In genomic region chr13:42064259-42064658, GRCh38 we compare ENCODE assay signal across 17 cellular contexts. TPM values are rescaled to one million over a fixed set of nuclear protein-coding genes. Genes with fewer than 3 reads are reported as not detected.
DNase-seq lines count a peak whose midpoint lies in the region; ATAC-seq, FAIRE-seq and TF ChIP-seq lines count a peak whose summit lies in the region.
"Had no signal": no experiment of that assay in that cellular context is flagged by ENCODE, and none has a peak within 500 bp of the region (broad histone marks: within the 10 kb centered on the region; RNA-seq: fewer than 3 reads in every experiment).

No MANE protein-coding gene starts in this region.

- H3K79me2 ChIP-seq in GM23248 (ENCODE audit: insufficient read depth), result peaks cover 48% of the 10 kb centered on the region
- H3K79me2 ChIP-seq in endothelial cell of umbilical vein (ENCODE audit: control insufficient read depth, insufficient read depth, low read length), result peaks cover 28% of the 10 kb centered on the region

- H3K27me3 ChIP-seq in GM23248 (replicated peaks; ENCODE audit: insufficient read depth), result no peaks in the 10 kb centered on the region
- no peaks in the 10 kb centered on the region for H3K27me3 ChIP-seq in endothelial cell of umbilical vein (ENCODE audit: control insufficient read depth in 2 of 2, insufficient read depth in 2 of 2, low read length in 2 of 2)
- no peaks in the 10 kb centered on the region for H3K27me3 ChIP-seq in BE2C

- no peak overlapping the region for H2AFZ ChIP-seq in GM23248
- no peak overlapping the region for H2AFZ ChIP-seq in endothelial cell of umbilical vein (ENCODE audit: low read depth, low read length)

- no peaks in the 10 kb centered on the region for H3K9me2 ChIP-seq in GM23248 (ENCODE audit: insufficient read depth)

- intact Hi-C loops in endothelial cell of umbilical vein (cut with micrococcal nuclease), result no loop called here

- H3K4me2 ChIP-seq in GM23248 (ENCODE audit: unreplicated experiment) (no peak overlapping the region), endothelial cell of umbilical vein (ENCODE audit: insufficient read depth, low read length) (no peak overlapping the region)

- peaks cover 22% of the 10 kb centered on the region; the same call in 1 of the 2 replicates for H3F3A ChIP-seq in GM23248 (ENCODE audit: insufficient read depth)

- H3K27ac ChIP-seq in GM23248 (no peak overlapping the region), endothelial cell of umbilical vein (ENCODE audit: insufficient read depth, low read depth, low read length) (no peak overlapping the region)

- no TSS peak for BruUV-seq in endothelial cell of umbilical vein (replicated peaks; lab: Mats Ljungman, UMichigan)

- WGBS in GM23248 (ENCODE audit: low coverage in 1 of 2, low lambda C conversion rate in 2 of 2, missing lambda C conversion rate in 2 of 2), 2 experiments, result 62 to 66% methylated on average over 6 of the region's 6 CpGs

- no peaks in the 10 kb centered on the region for H3K9me1 ChIP-seq in endothelial cell of umbilical vein (replicated peaks; ENCODE audit: control insufficient read depth, extremely low read depth, insufficient read depth, low read length)

- H3K9me3 ChIP-seq in GM23248 (ENCODE audit: low read depth) (no peaks in the 10 kb centered on the region), endothelial cell of umbilical vein (replicated peaks; ENCODE audit: control insufficient read depth, insufficient read depth, low read length) (no peaks in the 10 kb centered on the region), BE2C (no peaks in the 10 kb centered on the region)

- no peak overlapping the region for H3K9ac ChIP-seq in GM23248
- H3K9ac ChIP-seq in endothelial cell of umbilical vein (replicated peaks; ENCODE audit: extremely low read depth, insufficient read depth, low read length), result no peak overlapping the region

- in situ Hi-C loops in GM23248 (cut with MboI), result no loop called here

- H4K20me1 ChIP-seq in GM23248 (ENCODE audit: insufficient read depth) (no peaks in the 10 kb centered on the region), endothelial cell of umbilical vein (replicated peaks; ENCODE audit: control insufficient read depth, extremely low read depth, insufficient read depth, low read length) (no peaks in the 10 kb centered on the region)

- dilution Hi-C loops in endothelial cell of umbilical vein (cut with MboI; ENCODE audit: extremely low pct_ligation_motif_present, low sequenced_read_pairs), result no loop called here

- FAIRE-seq in endothelial cell of umbilical vein (lab: Jason Lieb, UNC), result no peak
- FAIRE-seq: G401.6 had no signal

- no peak for TF ChIP-seq POLR2A in endothelial cell of umbilical vein (IDR thresholded peaks at IDR 0.05; ENCODE audit: low read depth, low read length)

- POLR2A ChIA-PET in endothelial cell of umbilical vein (lab: Charles Lee), result no interaction called here

- CTCF ChIA-PET in endothelial cell of umbilical vein (lab: Charles Lee), result interaction anchor here (1.6 to 2.2 kb wide), 3 partner anchors 9 to 396 kb away, joined by 3 to 7 read pairs (median 6); no protein-coding TSS in a partner anchor

- ATAC-seq in GM18502 (IDR thresholded peaks at IDR 0.05; ENCODE audit: poor library complexity, unreplicated experiment), result no peak
- ATAC-seq: stimulated activated memory B cell treated with anti-CD40 and anti-IgM and Interleukin-4, amounts not matched to agents 10 μg/mL and 1 μg/mL and 100 μg/mL, for 72 hours had no signal

- no peak overlapping the region for H3K4me3 ChIP-seq in GM23248
- no peak overlapping the region for H3K4me3 ChIP-seq in endothelial cell of umbilical vein (replicated peaks in 1 of 3; ENCODE audit: insufficient read depth in 1 of 3, low read depth in 1 of 3, low read length in 3 of 3)
- H3K4me3 ChIP-seq in BE2C (ENCODE audit: low read depth, low read length), result no peak overlapping the region

- TF ChIP-seq CTCF in endothelial cell of umbilical vein (IDR thresholded peaks at IDR 0.05; ENCODE audit: extremely low read depth in 1 of 2, insufficient read depth in 1 of 2, low read depth in 1 of 2, low read length in 2 of 2), result no peak
- TF ChIP-seq CTCF in BE2C (IDR thresholded peaks at IDR 0.05; ENCODE audit: low read depth, low read length), result no peak

- peaks cover 35% of the 10 kb centered on the region for H3K4me1 ChIP-seq in GM23248 (ENCODE audit: insufficient read depth)
- H3K4me1 ChIP-seq in endothelial cell of umbilical vein (ENCODE audit: control insufficient read depth, extremely low read depth, insufficient read depth, low read length), result peaks cover 6% of the 10 kb centered on the region
- 0 out of 2 replicates have a peak, but pooled peaks cover 3% of the 10 kb centered on the region for H3K4me1 ChIP-seq in BE2C

- H3K36me3 ChIP-seq in GM23248 (ENCODE audit: low read depth) (no peaks in the 10 kb centered on the region), endothelial cell of umbilical vein (ENCODE audit: control insufficient read depth in 2 of 2, extremely low read depth in 1 of 2, insufficient read depth in 2 of 2, low read length in 2 of 2) (no peaks in the 10 kb centered on the region), BE2C (no peaks in the 10 kb centered on the region)

- DNase-seq in GM23248, result peak; percentile 83
- DNase-seq in NCI-H2196 (lab: John Stamatoyannopoulos, UW; ENCODE audit: unreplicated experiment), result peak; percentile 4
- peak; percentile 7 for DNase-seq in endothelial cell of umbilical vein (ENCODE audit: low read depth, low spot score)
- DNase-seq in non-pigmented ciliary epithelial cell (ENCODE audit: low read depth), result peak; percentile 94
- no peak for DNase-seq in cerebellum (ENCODE audit: low spot score)
- no peak for DNase-seq in islet precursor cell
- no peak for DNase-seq in BE2C
- DNase-seq: activated CD4-positive, alpha-beta T cell treated with anti-CD3 and anti-CD28 coated beads, Interleukin-2, amount 50 U/mL, for 48 hours; erythroblast; GOT3; Kasumi-1; midbrain; posterior cingulate gyrus; stimulated activated CD4-positive, alpha-beta T cell treated with anti-CD3 and anti-CD28 coated beads, Interleukin-1b, Interleukin-23, amount 100 ng/mL, for 48 hours had no signal

TF ChIP-seq in endothelial cell of umbilical vein, 7 proteins besides CTCF, POLR2A, EP300 and RAD21:
- TF ChIP-seq MYC (IDR thresholded peaks at IDR 0.05; ENCODE audit: low read depth, low read length) (no peak), FOS (IDR thresholded peaks at IDR 0.05; ENCODE audit: borderline replicate concordance, insufficient read depth, low read length) (no peak), POLR2AphosphoS5 (IDR thresholded peaks at IDR 0.05; ENCODE audit: insufficient read depth, low read depth, low read length) (no peak), JUN (IDR thresholded peaks at IDR 0.05; ENCODE audit: borderline replicate concordance, insufficient read depth, insufficient read length, low read depth) (no peak), EZH2 (IDR thresholded peaks at IDR 0.05; ENCODE audit: borderline replicate concordance, low read depth, low read length, severe bottlenecking) (no peak)
- TF ChIP-seq, protein P1, sequence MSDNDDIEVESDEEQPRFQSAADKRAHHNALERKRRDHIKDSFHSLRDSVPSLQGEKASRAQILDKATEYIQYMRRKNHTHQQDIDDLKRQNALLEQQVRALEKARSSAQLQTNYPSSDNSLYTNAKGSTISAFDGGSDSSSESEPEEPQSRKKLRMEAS (IDR thresholded peaks at IDR 0.05; ENCODE audit: insufficient read depth, insufficient read length), result no peak

RNA-seq across cellular contexts. Expression of gene DGKH, which starts 15.8 kb away (rescaled TPM):
- total RNA-seq in GM23248 (2014; rRNA removed; shearing (Covaris generic)), result 7.0 and 7.1 TPM in 2 replicates
- polyA plus RNA-seq in GM23248 (2016; fragmentation: Nextera tagmentation; extraction: Ambion mirVana), result 1.4 and 1.5 TPM in 2 replicates
- 30.1 and 32.9 TPM in 2 replicates for total RNA-seq in endothelial cell of umbilical vein
- polyA plus RNA-seq in endothelial cell of umbilical vein, result 4.1 and 4.4 TPM in 2 replicates
- 4.0 TPM in 2 replicates for polyA plus RNA-seq in endothelial cell of umbilical vein (2011; cell fraction: cytosol; rRNA removed)
- polyA plus RNA-seq in endothelial cell of umbilical vein (2011; cell fraction: nucleus; rRNA removed), result 19.8 and 21.5 TPM in 2 replicates
- 10.7 and 13.6 TPM in 2 replicates for polyA plus RNA-seq in endothelial cell of umbilical vein (2012)
- polyA minus RNA-seq in endothelial cell of umbilical vein, result 39.7 and 40.1 TPM in 2 replicates
- 5.7 TPM for polyA minus RNA-seq in endothelial cell of umbilical vein (2011; cell fraction: cytosol; rRNA and poly(A)+ RNA removed)
- polyA minus RNA-seq in endothelial cell of umbilical vein (2011; cell fraction: nucleus; rRNA and poly(A)+ RNA removed), result 58.5 and 80.1 TPM in 2 replicates
- 87.1 TPM for total RNA-seq in cerebellum
- 0.56 TPM for polyA plus RNA-seq in BE2C (2012; ENCODE audit: insufficient read depth, insufficient read length, low read depth)

Comparison
In these comparisons a context has a peak if more than half of its experiments do, and no peak if none do; other contexts are left out.
1. DNase-seq: peak in GM23248 (single experiment), NCI-H2196 (single experiment), endothelial cell of umbilical vein (single experiment) and non-pigmented ciliary epithelial cell (single experiment); none in cerebellum (single experiment), islet precursor cell (single experiment) and BE2C (single experiment).